1 cellular context compared by ENCODE assay signal in genomic region chr14:70436867-70437266, GRCh38.
"Had no signal": no experiment of that assay in that cellular context is flagged by ENCODE, and none has a peak within 500 bp of the region (broad histone marks: within the 10 kb centered on the region; RNA-seq: fewer than 3 reads in every experiment).

No MANE protein-coding gene starts in this region.

- H3K4me3 ChIP-seq: GM12878 had no signal

- ATAC-seq: GM12878 had no signal
